Comparison of ENCODE assay signal across 1 cellular context in genomic region chr11:65471410-65471762, GRCh38.
TF ChIP-seq lines count a peak whose summit lies in the region.

No MANE protein-coding gene starts in this region.

TF ChIP-seq in K562, 482 proteins besides CTCF, POLR2A, EP300 and RAD21 (continues in another document):
- TF ChIP-seq ZZZ3 (IDR thresholded peaks at IDR 0.05): no peak
- no peak for TF ChIP-seq PHB (CRISPR knock-in tag; IDR thresholded peaks at IDR 0.05)
- no peak for TF ChIP-seq DLX4 (CRISPR knock-in tag; IDR thresholded peaks at IDR 0.05)
- no peak for TF ChIP-seq RNF2 (IDR thresholded peaks at IDR 0.05)
- no peak for TF ChIP-seq RBM25 (IDR thresholded peaks at IDR 0.05; ENCODE audit: low read depth, low read length, severe bottlenecking)
- no peak for TF ChIP-seq EZH2 (IDR thresholded peaks at IDR 0.05; ENCODE audit: borderline replicate concordance, low read depth, low read length)
- no peak for TF ChIP-seq MEF2D (tag; conservative IDR thresholded peaks at IDR 0.05; ENCODE audit: low read depth)
- TF ChIP-seq TRIM28 (IDR thresholded peaks at IDR 0.05): no peak
- TF ChIP-seq ATF7 (IDR thresholded peaks at IDR 0.05): no peak
- no peak for TF ChIP-seq SIN3B (IDR thresholded peaks at IDR 0.05; ENCODE audit: low read depth)
- TF ChIP-seq GATAD2B (IDR thresholded peaks at IDR 0.05; ENCODE audit: borderline replicate concordance): no peak
- peak; percentile 84; the same call in 1 of the 2 replicates for TF ChIP-seq RBFOX2 (IDR thresholded peaks at IDR 0.05; ENCODE audit: low read depth, low read length)
- TF ChIP-seq ZNF239 (CRISPR knock-in tag; IDR thresholded peaks at IDR 0.05): no peak
- peak; percentile 72; the same call in 1 of the 2 replicates for TF ChIP-seq RB1 (IDR thresholded peaks at IDR 0.05; ENCODE audit: low read depth)
- TF ChIP-seq ZKSCAN8 (CRISPR knock-in tag; IDR thresholded peaks at IDR 0.05): no peak
- no peak for TF ChIP-seq L3MBTL2 (IDR thresholded peaks at IDR 0.05)
- TF ChIP-seq RAD51 (IDR thresholded peaks at IDR 0.05; ENCODE audit: borderline replicate concordance, low read depth): no peak
- no peak for TF ChIP-seq SP2 (IDR thresholded peaks at IDR 0.05; ENCODE audit: extremely low read depth, low read depth, low read length, poor library complexity, severe bottlenecking)
- TF ChIP-seq HCFC1 (IDR thresholded peaks at IDR 0.05; ENCODE audit: low read depth, low read length): no peak; the same call in 1 of the 2 replicates
- no peak for TF ChIP-seq MXI1 (IDR thresholded peaks at IDR 0.05; ENCODE audit: low read depth, low read length)
- TF ChIP-seq HDAC1 (IDR thresholded peaks at IDR 0.05): no peak
- TF ChIP-seq CC2D1A (IDR thresholded peaks at IDR 0.05): peak; percentile 67; the same call in 1 of the 2 replicates
- no peak for TF ChIP-seq HDGF (IDR thresholded peaks at IDR 0.05)
- TF ChIP-seq BRF2 (IDR thresholded peaks at IDR 0.05; ENCODE audit: borderline replicate concordance, insufficient read depth, insufficient read length): no peak
- TF ChIP-seq ZNF395 (CRISPR knock-in tag; IDR thresholded peaks at IDR 0.05): no peak
- 0 out of 2 replicates have a peak, but pooled peaks have one; percentile 40 for TF ChIP-seq ZNF740 (CRISPR knock-in tag; IDR thresholded peaks at IDR 0.05)
- TF ChIP-seq ZNF740 (tag; IDR thresholded peaks at IDR 0.05): 0 out of 4 replicates have a peak, but pooled peaks of 1 of the 2 experiments have one; percentile 31
- TF ChIP-seq CBFA2T3 (IDR thresholded peaks at IDR 0.05): no peak
- TF ChIP-seq HBP1 (CRISPR knock-in tag; IDR thresholded peaks at IDR 0.05): no peak
- TF ChIP-seq ATF1 (CRISPR knock-in tag; IDR thresholded peaks at IDR 0.05): no peak
- no peak for TF ChIP-seq ATF1 (tag; IDR thresholded peaks at IDR 0.05)
- TF ChIP-seq ZNF134 (CRISPR knock-in tag; conservative IDR thresholded peaks at IDR 0.05): no peak
- TF ChIP-seq TSHZ1 (CRISPR knock-in tag; IDR thresholded peaks at IDR 0.05): no peak
- TF ChIP-seq ZBED1 (IDR thresholded peaks at IDR 0.05): no peak
- peak in 1 of 2 experiments; percentile 30; a peak in 1 of 4 replicates for TF ChIP-seq TBL1XR1 (IDR thresholded peaks at IDR 0.05; ENCODE audit: low read length in 2 of 2)
- no peak for TF ChIP-seq SETDB1 (IDR thresholded peaks at IDR 0.05; ENCODE audit: low read length)
- TF ChIP-seq PTBP1 (IDR thresholded peaks at IDR 0.05; ENCODE audit: low read depth, low read length): no peak
- TF ChIP-seq MECOM (CRISPR knock-in tag; IDR thresholded peaks at IDR 0.05): no peak
- peak; percentile 51 for TF ChIP-seq SMAD1 (IDR thresholded peaks at IDR 0.05; ENCODE audit: low read depth, low read length, partially characterized antibody)
- no peak for TF ChIP-seq E2F1 (CRISPR knock-in tag; IDR thresholded peaks at IDR 0.05)
- no peak for TF ChIP-seq CHAMP1 (IDR thresholded peaks at IDR 0.05)
- no peak for TF ChIP-seq GTF2E2 (tag; IDR thresholded peaks at IDR 0.05)
- TF ChIP-seq ZNF778 (CRISPR knock-in tag; IDR thresholded peaks at IDR 0.05): no peak
- TF ChIP-seq ZBTB7A (IDR thresholded peaks at IDR 0.05; ENCODE audit: borderline replicate concordance, control insufficient read depth, low read depth, low read length): no peak; the same call in 1 of the 2 replicates
- TF ChIP-seq HEY1 (CRISPR knock-in tag; IDR thresholded peaks at IDR 0.05; ENCODE audit: borderline replicate concordance): no peak
- TF ChIP-seq SFPQ (IDR thresholded peaks at IDR 0.05; ENCODE audit: low read depth, low read length): no peak
- TF ChIP-seq ZBTB43 (CRISPR knock-in tag; IDR thresholded peaks at IDR 0.05): no peak
- no peak for TF ChIP-seq ZC3H8 (IDR thresholded peaks at IDR 0.05)
- TF ChIP-seq SRSF7 (optimal IDR thresholded peaks at IDR 0.05; ENCODE audit: low read depth, low read length): no peak
- no peak for TF ChIP-seq GATAD2A (IDR thresholded peaks at IDR 0.05)
- TF ChIP-seq ETV5 (CRISPR knock-in tag; IDR thresholded peaks at IDR 0.05; ENCODE audit: low read depth): no peak
- TF ChIP-seq ELK1 (CRISPR knock-in tag; IDR thresholded peaks at IDR 0.05): no peak
- no peak for TF ChIP-seq TAF9B (IDR thresholded peaks at IDR 0.05; ENCODE audit: partially characterized antibody)
- TF ChIP-seq PCBP2 (IDR thresholded peaks at IDR 0.05; ENCODE audit: low read depth, low read length, poor library complexity, severe bottlenecking): no peak
